ENCODE assay signal across 1 cellular context in genomic region chr14:76484355-76484754, GRCh38.
TF ChIP-seq lines count a peak whose summit lies in the region.

No MANE protein-coding gene starts in this region.

TF ChIP-seq in GM23338, 12 proteins besides CTCF, POLR2A, EP300 and RAD21 (continued from another document):
- TF ChIP-seq ZNF462 (CRISPR knock-in tag; IDR thresholded peaks at IDR 0.05): no peak
